In the genomic region with DNA sequence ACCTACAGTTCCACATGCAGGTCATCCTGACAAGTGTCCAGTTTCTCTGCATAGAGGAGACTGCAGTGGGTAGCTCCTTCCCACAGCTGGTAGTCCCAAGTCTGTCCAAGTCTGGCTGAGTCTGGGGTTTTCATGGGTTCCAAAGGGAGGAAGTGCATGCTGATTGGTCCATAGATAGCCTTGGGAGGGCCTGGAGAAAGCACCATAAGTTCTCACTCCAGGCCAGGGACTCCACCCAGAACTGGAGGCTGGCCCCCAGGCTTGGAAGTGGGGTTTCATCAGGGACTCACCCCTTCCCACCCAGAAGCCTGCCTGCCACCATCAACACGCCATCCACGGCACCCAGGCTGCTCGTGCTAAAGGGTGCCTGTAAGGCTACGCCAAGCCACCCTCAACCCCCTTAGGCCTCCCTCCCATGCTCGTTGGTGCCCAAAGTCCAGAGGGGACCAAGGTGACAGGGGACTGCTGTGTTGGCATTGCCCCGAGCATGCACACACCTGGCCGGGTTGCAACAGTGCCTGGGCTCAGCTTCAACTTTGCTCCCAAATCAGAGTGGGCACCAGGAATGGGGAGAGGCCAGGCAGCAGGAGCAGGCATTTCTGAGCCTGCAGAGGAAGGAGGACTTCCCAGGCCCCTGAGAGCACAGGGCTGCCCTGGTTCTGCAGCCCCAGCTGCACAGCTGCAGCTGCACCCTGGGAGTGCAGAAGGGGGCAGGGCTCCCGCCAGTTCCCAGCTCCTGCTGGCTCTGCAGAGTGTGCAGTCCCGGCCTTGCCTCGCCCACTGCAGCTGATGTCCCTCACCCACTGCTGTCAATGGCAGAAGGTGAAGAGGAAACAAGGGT, we compare ENCODE assay signal across 1 cellular context.
TF ChIP-seq lines count a peak whose summit lies in the region.

No MANE protein-coding gene starts in this region.

TF ChIP-seq in GM23338, 12 proteins besides CTCF, POLR2A, EP300 and RAD21 (continued from another document):
- TF ChIP-seq JUNB (IDR thresholded peaks at IDR 0.05; ENCODE audit: unreplicated experiment) (no peak), EZH2phosphoT487 (IDR thresholded peaks at IDR 0.05; ENCODE audit: unreplicated experiment) (no peak), CREB1 (CRISPR knock-in tag; IDR thresholded peaks at IDR 0.05; ENCODE audit: low read depth) (no peak), STAT1 (IDR thresholded peaks at IDR 0.05; ENCODE audit: unreplicated experiment) (no peak), ZNF462 (CRISPR knock-in tag; IDR thresholded peaks at IDR 0.05) (no peak), NANOG (IDR thresholded peaks at IDR 0.05; ENCODE audit: borderline replicate concordance) (peak; percentile 38; the same call in 1 of the 2 replicates), EZH2 (IDR thresholded peaks at IDR 0.05; ENCODE audit: low read depth, unreplicated experiment) (no peak), POLR2AphosphoS5 (IDR thresholded peaks at IDR 0.05; ENCODE audit: low read depth) (peak; percentile 89), ZNF114 (CRISPR knock-in tag; IDR thresholded peaks at IDR 0.05) (no peak)
- TF ChIP-seq, protein P1, sequence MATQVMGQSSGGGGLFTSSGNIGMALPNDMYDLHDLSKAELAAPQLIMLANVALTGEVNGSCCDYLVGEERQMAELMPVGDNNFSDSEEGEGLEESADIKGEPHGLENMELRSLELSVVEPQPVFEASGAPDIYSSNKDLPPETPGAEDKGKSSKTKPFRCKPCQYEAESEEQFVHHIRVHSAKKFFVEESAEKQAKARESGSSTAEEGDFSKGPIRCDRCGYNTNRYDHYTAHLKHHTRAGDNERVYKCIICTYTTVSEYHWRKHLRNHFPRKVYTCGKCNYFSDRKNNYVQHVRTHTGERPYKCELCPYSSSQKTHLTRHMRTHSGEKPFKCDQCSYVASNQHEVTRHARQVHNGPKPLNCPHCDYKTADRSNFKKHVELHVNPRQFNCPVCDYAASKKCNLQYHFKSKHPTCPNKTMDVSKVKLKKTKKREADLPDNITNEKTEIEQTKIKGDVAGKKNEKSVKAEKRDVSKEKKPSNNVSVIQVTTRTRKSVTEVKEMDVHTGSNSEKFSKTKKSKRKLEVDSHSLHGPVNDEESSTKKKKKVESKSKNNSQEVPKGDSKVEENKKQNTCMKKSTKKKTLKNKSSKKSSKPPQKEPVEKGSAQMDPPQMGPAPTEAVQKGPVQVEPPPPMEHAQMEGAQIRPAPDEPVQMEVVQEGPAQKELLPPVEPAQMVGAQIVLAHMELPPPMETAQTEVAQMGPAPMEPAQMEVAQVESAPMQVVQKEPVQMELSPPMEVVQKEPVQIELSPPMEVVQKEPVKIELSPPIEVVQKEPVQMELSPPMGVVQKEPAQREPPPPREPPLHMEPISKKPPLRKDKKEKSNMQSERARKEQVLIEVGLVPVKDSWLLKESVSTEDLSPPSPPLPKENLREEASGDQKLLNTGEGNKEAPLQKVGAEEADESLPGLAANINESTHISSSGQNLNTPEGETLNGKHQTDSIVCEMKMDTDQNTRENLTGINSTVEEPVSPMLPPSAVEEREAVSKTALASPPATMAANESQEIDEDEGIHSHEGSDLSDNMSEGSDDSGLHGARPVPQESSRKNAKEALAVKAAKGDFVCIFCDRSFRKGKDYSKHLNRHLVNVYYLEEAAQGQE (IDR thresholded peaks at IDR 0.05; ENCODE audit: unreplicated experiment), result no peak
